In genomic region chr20:53032021-53033001, GRCh38 we compare ENCODE assay signal across 11 cellular contexts.
DNase-seq lines count a peak whose midpoint lies in the region; ATAC-seq, FAIRE-seq and TF ChIP-seq lines count a peak whose summit lies in the region.
"Had no signal": no experiment of that assay in that cellular context is flagged by ENCODE, and none has a peak within 500 bp of the region (broad histone marks: within the 10 kb centered on the region; RNA-seq: fewer than 3 reads in every experiment).

No MANE protein-coding gene starts in this region.

- no peak overlapping the region for H3K4me3 Mint-ChIP-seq in T-helper 1 cell treated with Interleukin-12 subunit alpha and Interleukin-12 subunit beta and Interleukin-4 antibody, amounts not matched to agents 30 μg/mL and 1 μg/mL, for 36 hours

- H3K27ac ChIP-seq in left lung: no peak overlapping the region

- no peaks in the 10 kb centered on the region for H3K36me3 ChIP-seq in left lung

- peaks cover 10% of the 10 kb centered on the region for H3K36me3 Mint-ChIP-seq in T-helper 1 cell treated with Interleukin-12 subunit alpha and Interleukin-12 subunit beta and Interleukin-4 antibody, amounts not matched to agents 30 μg/mL and 1 μg/mL, for 36 hours (ENCODE audit: low read depth)

- TF ChIP-seq CTCF in epithelial cell of esophagus (IDR thresholded peaks at IDR 0.05; ENCODE audit: insufficient read depth, low read depth, low read length, missing control alignments): no peak
- TF ChIP-seq CTCF in left lung (IDR thresholded peaks at IDR 0.05): no peak

- intact Hi-C loops in left lung (cut with DNase I): no loop called here

- peak overlapping the region; percentile 37 for H3K27ac Mint-ChIP-seq in T-helper 1 cell treated with Interleukin-12 subunit alpha and Interleukin-12 subunit beta and Interleukin-4 antibody, amounts not matched to agents 30 μg/mL and 1 μg/mL, for 36 hours

- peaks cover 39% of the 10 kb centered on the region for H3K4me1 Mint-ChIP-seq in T-helper 1 cell treated with Interleukin-12 subunit alpha and Interleukin-12 subunit beta and Interleukin-4 antibody, amounts not matched to agents 30 μg/mL and 1 μg/mL, for 36 hours (ENCODE audit: low read depth)

- H3K27me3 ChIP-seq in left lung: peaks cover 0 to 7% of the 10 kb centered on the region in 2 donors

- DNase-seq in T-helper 1 cell: no peak
- peak; percentile 97 for DNase-seq in epithelial cell of esophagus (ENCODE audit: low read depth)
- no peak for DNase-seq in left lung
- DNase-seq in urothelium cell line (ENCODE audit: low spot score): peak; percentile 54
- no peak for DNase-seq in stimulated activated naive CD4-positive, alpha-beta T cell (lab: John Stamatoyannopoulos, UW)
- DNase-seq: DMS53, NCI-H2029 had no signal

- H3K4me1 ChIP-seq in left lung: no peaks in the 10 kb centered on the region

- no peaks in the 10 kb centered on the region for H3K9me3 Mint-ChIP-seq in T-helper 1 cell treated with Interleukin-12 subunit alpha and Interleukin-12 subunit beta and Interleukin-4 antibody, amounts not matched to agents 30 μg/mL and 1 μg/mL, for 36 hours

- ATAC-seq in left lung (peak; percentile 65), GM19397 (IDR thresholded peaks at IDR 0.05; ENCODE audit: unreplicated experiment) (no peak), HG03460 (IDR thresholded peaks at IDR 0.05; ENCODE audit: unreplicated experiment) (no peak)

- H3K27me3 Mint-ChIP-seq in T-helper 1 cell treated with Interleukin-12 subunit alpha and Interleukin-12 subunit beta and Interleukin-4 antibody, amounts not matched to agents 30 μg/mL and 1 μg/mL, for 36 hours (ENCODE audit: low read depth): no peaks in the 10 kb centered on the region

- H3K9me3 ChIP-seq in left lung: no peaks in the 10 kb centered on the region

- H3K4me3 ChIP-seq in epithelial cell of esophagus (ENCODE audit: low read length): no peak overlapping the region
- no peak overlapping the region for H3K4me3 ChIP-seq in left lung

- peak; percentile 9 for FAIRE-seq in urothelium cell line (lab: Jason Lieb, UNC)
- FAIRE-seq: A204.1 had no signal

Comparison
In these comparisons a context has a peak if more than half of its experiments do, and no peak if none do; other contexts are left out.
1. DNase-seq: peak in epithelial cell of esophagus (single experiment) and urothelium cell line (single experiment); none in T-helper 1 cell (0 of 5), left lung (0 of 2) and stimulated activated naive CD4-positive, alpha-beta T cell (0 of 6).